In genomic region chr2:64731746-64732145, GRCh38 we compare ENCODE assay signal across 9 cellular contexts.
DNase-seq lines count a peak whose midpoint lies in the region; ATAC-seq and TF ChIP-seq lines count a peak whose summit lies in the region.
"Had no signal": no experiment of that assay in that cellular context is flagged by ENCODE, and none has a peak within 500 bp of the region (broad histone marks: within the 10 kb centered on the region; RNA-seq: fewer than 3 reads in every experiment).

No MANE protein-coding gene starts in this region.

- no peaks in the 10 kb centered on the region for H3K9me3 Mint-ChIP-seq in T-cell
- no peaks in the 10 kb centered on the region for H3K9me3 Mint-ChIP-seq in immature natural killer cell
- no peaks in the 10 kb centered on the region for H3K9me3 Mint-ChIP-seq in chondrocyte (ENCODE audit: low read depth)
- H3K9me3 Mint-ChIP-seq: neural crest cell had no signal

- H3K36me3 Mint-ChIP-seq in T-cell (peaks cover 16% of the 10 kb centered on the region), immature natural killer cell (peaks cover 0 to 3% (median 3%) of the 10 kb centered on the region in 3 donors), chondrocyte (ENCODE audit: low read depth) (peaks cover 2% of the 10 kb centered on the region)

- peak overlapping the region; percentile 90 for H3K4me2 ChIP-seq in GM23248 (ENCODE audit: unreplicated experiment)

- no peak for ATAC-seq in T-cell (replicated peaks in 1 of 4)
- no peak for ATAC-seq in HG02870 (IDR thresholded peaks at IDR 0.05; ENCODE audit: unreplicated experiment)
- ATAC-seq in GM21423 (IDR thresholded peaks at IDR 0.05; ENCODE audit: unreplicated experiment), result no peak

- H3K9me2 ChIP-seq in GM23248 (ENCODE audit: insufficient read depth), result no peaks in the 10 kb centered on the region

- H3K27ac ChIP-seq in GM23248, result peak overlapping the region; percentile 74; the same call in 1 of the 2 replicates
- peak overlapping the region in 18 of 21 experiments; percentile 62 to 90 (median 78) for H3K27ac ChIP-seq in skin epidermis

- no peaks in the 10 kb centered on the region for H3K27me3 Mint-ChIP-seq in T-cell
- H3K27me3 Mint-ChIP-seq in immature natural killer cell (ENCODE audit: low read depth in 3 of 3), result no peaks in the 10 kb centered on the region
- no peaks in the 10 kb centered on the region for H3K27me3 Mint-ChIP-seq in chondrocyte (ENCODE audit: low read depth)

- H3K9me3 ChIP-seq in GM23248 (ENCODE audit: low read depth), result no peaks in the 10 kb centered on the region

- H3K27ac Mint-ChIP-seq in T-cell (peak overlapping the region; percentile 97 to 99), immature natural killer cell (peak overlapping the region; percentile 92 to 99 (median 95)), chondrocyte (ENCODE audit: unreplicated experiment) (no peak overlapping the region)

- peak overlapping the region; percentile 79 for H3K9ac ChIP-seq in GM23248

- H3F3A ChIP-seq in GM23248 (ENCODE audit: insufficient read depth), result peaks cover 22% of the 10 kb centered on the region; the same call in 1 of the 2 replicates

- in situ Hi-C loops in GM23248 (cut with MboI), result no loop called here

- CTCF ChIA-PET in T-cell (lab: Charles Lee), result interaction anchor here (0.6 to 3.9 kb wide), 5 partner anchors 19 to 82 kb away, joined by 3 to 18 read pairs (median 3); no protein-coding TSS in a partner anchor

- H3K4me3 Mint-ChIP-seq in T-cell, result peak overlapping the region in 1 of 3 donors; percentile 91
- H3K4me3 Mint-ChIP-seq in immature natural killer cell, result peak overlapping the region in 1 of 5 donors; percentile 85
- H3K4me3 Mint-ChIP-seq in chondrocyte (ENCODE audit: unreplicated experiment), result no peak overlapping the region

- H2AFZ ChIP-seq in GM23248, result peak overlapping the region; percentile 74

- H3K79me2 ChIP-seq in GM23248 (ENCODE audit: insufficient read depth), result peaks cover 80% of the 10 kb centered on the region

- peak overlapping the region; percentile 68 for H3K4me3 ChIP-seq in GM23248
- no peak overlapping the region for H3K4me3 ChIP-seq in skin epidermis

- 88 to 94% methylated on average over 5 of the region's 5 CpGs for WGBS in GM23248 (ENCODE audit: low coverage in 1 of 2, low lambda C conversion rate in 2 of 2, missing lambda C conversion rate in 2 of 2), 2 experiments

- peaks cover 18% of the 10 kb centered on the region for H3K4me1 ChIP-seq in GM23248 (ENCODE audit: insufficient read depth)

- POLR2A ChIA-PET in T-cell (lab: Charles Lee), result interaction anchor here in 1 of 2 donors (0.6 kb wide), 1 partner anchor 401 kb away, joined by 3 read pairs; no protein-coding TSS in a partner anchor

- no peak for TF ChIP-seq CTCF in chondrocyte (IDR thresholded peaks at IDR 0.05)

- no peaks in the 10 kb centered on the region for H4K20me1 ChIP-seq in GM23248 (ENCODE audit: insufficient read depth)

- DNase-seq in GM23248 (no peak), T-cell (no peak), immature natural killer cell (no peak), dedifferentiated amniotic fluid mesenchymal stem cell (ENCODE audit: extremely low spot score) (no peak), chondrocyte (ENCODE audit: low spot score) (no peak)

- no peaks in the 10 kb centered on the region for H3K27me3 ChIP-seq in GM23248 (replicated peaks; ENCODE audit: insufficient read depth)

- peaks cover 47 to 58% (median 55%) of the 10 kb centered on the region in 3 donors for H3K4me1 Mint-ChIP-seq in T-cell
- peaks cover 32 to 37% of the 10 kb centered on the region in 2 donors for H3K4me1 Mint-ChIP-seq in immature natural killer cell
- peaks cover 23% of the 10 kb centered on the region for H3K4me1 Mint-ChIP-seq in chondrocyte (ENCODE audit: low read depth)

- no peaks in the 10 kb centered on the region for H3K36me3 ChIP-seq in GM23248 (ENCODE audit: low read depth)
